In the genomic region with DNA sequence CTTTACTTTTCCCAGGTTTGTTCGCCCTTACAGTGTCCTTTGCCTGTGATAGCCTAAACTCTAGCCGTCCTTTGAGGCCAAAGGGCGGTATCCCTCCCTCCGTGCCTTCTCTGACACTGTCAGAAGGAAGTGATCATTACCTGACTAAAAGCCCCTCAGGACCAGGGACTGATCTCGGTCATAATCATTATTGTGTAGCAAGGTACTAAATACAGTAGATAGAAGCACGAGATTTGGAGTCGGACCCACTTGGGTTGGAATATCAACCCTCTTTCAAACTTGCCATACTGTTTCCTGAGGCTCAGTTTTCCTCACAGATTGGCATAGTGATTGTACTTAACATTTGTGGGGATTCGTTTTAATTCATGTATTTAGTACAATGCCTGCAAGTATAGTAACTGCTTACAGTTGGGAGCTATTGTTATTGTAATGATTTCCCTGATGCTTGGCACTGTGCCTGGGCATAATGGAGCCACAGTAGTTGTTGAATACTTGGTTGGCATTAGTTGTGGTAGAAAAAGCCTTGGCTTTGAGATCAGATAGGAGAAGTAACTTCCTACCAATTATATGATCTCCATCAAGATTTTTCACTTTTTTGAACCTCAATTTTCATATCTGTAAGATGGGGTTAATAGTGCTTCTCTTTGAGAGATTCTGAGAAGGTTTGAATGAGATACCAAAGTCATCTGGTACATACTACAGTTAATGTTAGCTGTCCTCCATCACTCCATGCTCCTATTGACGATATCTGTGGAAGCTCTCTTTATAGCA, we compare ENCODE assay signal across 8 cellular contexts. TPM values are rescaled to one million over a fixed set of nuclear protein-coding genes. Genes with fewer than 3 reads are reported as not detected.
DNase-seq lines count a peak whose midpoint lies in the region; ATAC-seq, FAIRE-seq and TF ChIP-seq lines count a peak whose summit lies in the region.

No MANE protein-coding gene starts in this region.

- no peaks in the 10 kb centered on the region for H4K20me1 ChIP-seq in HCT116 (ENCODE audit: insufficient read depth)

- peak; percentile 37 for TF ChIP-seq POLR2A in HCT116 (IDR thresholded peaks at IDR 0.05; ENCODE audit: borderline replicate concordance, extremely low read depth, insufficient read depth, insufficient read length)

- DNase-seq in AG04449 (ENCODE audit: low read depth, low spot score) (no peak), HCT116 (ENCODE audit: low read depth, low spot score) (no peak), astrocyte of the cerebellum (ENCODE audit: low read depth) (no peak), memory B cell (ENCODE audit: low spot score in 2 of 2) (no peak), posterior vena cava (ENCODE audit: low spot score) (no peak), RCC 7860 (ENCODE audit: low spot score) (no peak), kidney tubule cell (ENCODE audit: low spot score) (no peak)

- peak overlapping the region; percentile 86 for H3K27ac Mint-ChIP-seq in memory B cell

- H3K4me2 ChIP-seq in HCT116 (ENCODE audit: low read length): peak overlapping the region; percentile 93

- in situ Hi-C loops in astrocyte of the cerebellum (cut with HindIII; ENCODE audit: low sequenced_read_pairs): no loop called here

- peak overlapping the region; percentile 94 for H3K9ac ChIP-seq in HCT116 (ENCODE audit: low read length)

- H3K9me3 Mint-ChIP-seq in memory B cell: no peaks in the 10 kb centered on the region

- peaks cover 8 to 28% of the 10 kb centered on the region in 2 experiments; a peak in 3 of 4 replicates for H3K4me1 ChIP-seq in HCT116 (ENCODE audit: control insufficient read depth in 1 of 2, insufficient read depth in 2 of 2, low read length in 2 of 2)

- H3K9me2 ChIP-seq in HCT116 (ENCODE audit: insufficient read depth): no peaks in the 10 kb centered on the region

- H3K27me3 ChIP-seq in HCT116 (ENCODE audit: insufficient read depth, low read length): no peaks in the 10 kb centered on the region

- CTCF ChIA-PET in AG04449 (lab: Yijun Ruan, JAX): interaction anchor here (2.1 to 4.0 kb wide), 3 partner anchors 38 to 91 kb away, joined by 12 to 32 read pairs (median 14); no protein-coding TSS in a partner anchor
- CTCF ChIA-PET in HCT116 (lab: Charles Lee): interaction anchor here (0.9 to 1.0 kb wide), 2 partner anchors 57 to 103 kb away, joined by 3 read pairs; no protein-coding TSS in a partner anchor

- H3K4me1 Mint-ChIP-seq in memory B cell: peaks cover 6% of the 10 kb centered on the region

- peaks cover 9% of the 10 kb centered on the region; the same call in 1 of the 2 replicates for H3K79me2 ChIP-seq in HCT116 (ENCODE audit: insufficient read depth, low read length)

- RAD21 ChIA-PET in HCT116 (lab: Charles Lee; ENCODE audit: low non-redundant PET in 1 of 2, low total read pairs in 2 of 2, uncharacterized antibody in 2 of 2, unreplicated experiment in 2 of 2): interaction anchor here (1.1 to 1.3 kb wide), 2 partner anchors 46 to 57 kb away, joined by 3 read pairs; no protein-coding TSS in a partner anchor

- no peak for TF ChIP-seq RAD21 in HCT116 (IDR thresholded peaks at IDR 0.05; ENCODE audit: low read depth)

- H3K4me3 Mint-ChIP-seq in memory B cell: peak overlapping the region; percentile 90

- intact Hi-C loops in HCT116 (cut with micrococcal nuclease): loop anchor here (2.0 kb wide), 2 partner anchors 56 to 90 kb away; a partner anchor contains a TSS
- intact Hi-C loops in posterior vena cava (cut with DNase I): no loop called here

- H3K4me3 ChIP-seq in AG04449 (ENCODE audit: low read depth, low read length) (peak overlapping the region; percentile 84), HCT116 (replicated peaks in 1 of 2; ENCODE audit: low read depth in 1 of 2, low read length in 2 of 2) (peak overlapping the region; percentile 94 to 95), astrocyte of the cerebellum (ENCODE audit: low read depth, low read length) (peak overlapping the region; percentile 68)

- TF ChIP-seq CTCF in AG04449 (IDR thresholded peaks at IDR 0.05; ENCODE audit: insufficient read depth, low read length, missing control alignments) (no peak), HCT116 (IDR thresholded peaks at IDR 0.05 in 2 of 3, conservative IDR thresholded peaks at IDR 0.05 in 1 of 3; ENCODE audit: borderline replicate concordance in 1 of 3, insufficient read depth in 1 of 3, low read depth in 2 of 3, low read length in 2 of 3) (no peak), astrocyte of the cerebellum (IDR thresholded peaks at IDR 0.05; ENCODE audit: low read depth, low read length, missing control alignments) (no peak)

- peaks cover 4% of the 10 kb centered on the region for H3K27me3 Mint-ChIP-seq in memory B cell

- peaks cover 17% of the 10 kb centered on the region for H3K36me3 Mint-ChIP-seq in memory B cell

- POLR2A ChIA-PET in AG04449 (lab: Yijun Ruan, JAX) (interaction anchor here (1.5 to 2.0 kb wide), 4 partner anchors 27 to 55 kb away, joined by 3 to 13 read pairs (median 6); a partner anchor contains a TSS), HCT116 (lab: Charles Lee) (interaction anchor here (2.0 kb wide), 1 partner anchor 87 kb away, joined by 6 read pairs; no protein-coding TSS in a partner anchor)

- BruUV-seq in HCT116 (replicated peaks; lab: Mats Ljungman, UMichigan): TSS peak; percentile 82

- H2AFZ ChIP-seq in HCT116 (ENCODE audit: low read depth, low read length, poor library complexity, severe bottlenecking): peak overlapping the region; percentile 79

- no peak for ATAC-seq in HCT116
- ATAC-seq in memory B cell (ENCODE audit: low read depth): no peak
- no peak for ATAC-seq in GM21390 (IDR thresholded peaks at IDR 0.05; ENCODE audit: unreplicated experiment)

- peak overlapping the region; percentile 86 for H3K27ac ChIP-seq in HCT116 (ENCODE audit: low read depth, low read length)

- 0 out of 4 replicates have a peak, but pooled peaks cover 0 to 7% of the 10 kb centered on the region in 2 experiments for H3K36me3 ChIP-seq in HCT116 (ENCODE audit: control insufficient read depth in 1 of 2, insufficient read depth in 2 of 2, low read length in 2 of 2)

- no peak for FAIRE-seq in RCC 7860 (lab: Jason Lieb, UNC)

- no peaks in the 10 kb centered on the region for H3K9me3 ChIP-seq in HCT116 (ENCODE audit: control insufficient read depth in 1 of 2, insufficient read depth in 1 of 2, low read depth in 1 of 2, low read length in 2 of 2)

TF ChIP-seq in HCT116, 20 proteins besides CTCF, POLR2A, EP300 and RAD21:
- no peak for TF ChIP-seq ELF1 (IDR thresholded peaks at IDR 0.05; ENCODE audit: borderline replicate concordance, low read depth)

RNA-seq across cellular contexts. Expression of a gene that starts 0.8 kb away (rescaled TPM):
- total RNA-seq in HCT116 (2021; ENCODE audit: unreplicated experiment) (45.0 TPM), posterior vena cava (10 to 100 TPM; 18.6 to 22.4 TPM)
- polyA plus RNA-seq in HCT116 (2012): 31.1 and 34.8 TPM in 2 replicates

RNA-seq across cellular contexts. Expression of a gene that starts 26.4 kb away (rescaled TPM):
- total RNA-seq in HCT116 (2021; ENCODE audit: unreplicated experiment): not detected
- not detected in 2 replicates for polyA plus RNA-seq in HCT116 (2012)
- total RNA-seq in posterior vena cava: under 1 TPM in 1 of 2 donors, not detected in 1; 0.37 TPM

RNA-seq across cellular contexts. Expression of a gene that starts 27.2 kb away (rescaled TPM):
- total RNA-seq in HCT116 (2021; ENCODE audit: unreplicated experiment) (45.2 TPM), posterior vena cava (10 to 100 TPM; 40.7 to 57.7 TPM)
- 41.4 and 56.1 TPM in 2 replicates for polyA plus RNA-seq in HCT116 (2012)

RNA-seq across cellular contexts. Expression of a gene that starts 28.9 kb away (rescaled TPM):
- 23.0 TPM for total RNA-seq in HCT116 (2021; ENCODE audit: unreplicated experiment)
- polyA plus RNA-seq in HCT116 (2012): 17.1 and 17.3 TPM in 2 replicates
- 10 to 100 TPM in 1 of 2 donors, 1 to 10 TPM in 1; 6.2 to 10.1 TPM for total RNA-seq in posterior vena cava

RNA-seq across cellular contexts. Expression of a gene that starts 54.7 kb away (rescaled TPM):
- total RNA-seq in HCT116 (2021; ENCODE audit: unreplicated experiment) (2.1 TPM), posterior vena cava (1 to 10 TPM; 3.0 to 3.2 TPM)
- polyA plus RNA-seq in HCT116 (2012): 1.9 and 2.0 TPM in 2 replicates
